Comparison of ENCODE assay signal across 8 cellular contexts in the genomic region with DNA sequence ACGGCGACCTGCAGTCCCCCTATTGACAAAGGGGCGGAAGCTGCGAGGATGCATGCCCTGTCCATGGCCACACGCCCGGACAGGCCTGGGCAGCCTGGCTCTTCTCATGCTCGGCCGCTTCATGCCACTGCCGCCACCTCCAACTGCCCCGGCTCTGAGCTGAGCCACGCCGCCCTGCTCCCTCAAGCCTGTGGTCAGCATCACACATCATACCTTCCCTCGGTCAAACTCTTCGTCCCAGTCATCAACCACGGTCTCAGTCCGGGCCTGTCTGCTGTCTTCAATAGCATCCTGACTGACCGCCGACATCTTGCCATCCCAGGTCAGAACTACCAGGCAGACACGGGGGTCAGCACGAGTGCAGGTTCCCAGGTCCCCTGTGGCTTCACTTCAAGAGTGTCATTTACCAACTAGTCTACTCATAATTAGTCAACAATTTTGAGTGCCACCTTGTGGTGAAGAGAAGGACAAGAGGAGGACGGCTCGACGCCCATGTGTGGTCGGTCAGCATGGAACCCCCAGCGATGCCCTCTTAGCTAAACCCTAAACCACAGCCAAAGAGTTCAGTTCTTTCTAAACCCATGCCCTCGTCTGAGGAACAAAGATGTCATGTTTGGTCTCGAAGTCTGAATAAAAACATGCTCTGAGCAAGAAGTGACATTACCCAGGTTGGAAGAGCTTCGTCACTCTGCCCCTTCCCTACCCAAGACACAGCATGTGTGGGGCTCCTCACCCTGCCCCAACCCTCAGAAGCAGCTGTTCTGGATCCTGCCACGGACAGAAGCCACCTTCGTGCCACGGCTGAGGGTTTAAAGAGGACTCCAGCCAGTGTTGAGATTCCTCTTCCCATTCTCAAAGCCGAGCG. TPM values are rescaled to one million over a fixed set of nuclear protein-coding genes. Genes with fewer than 3 reads are reported as not detected.
DNase-seq lines count a peak whose midpoint lies in the region; ATAC-seq, FAIRE-seq and TF ChIP-seq lines count a peak whose summit lies in the region.

No MANE protein-coding gene starts in this region.

- peak overlapping the region; percentile 86 for H3K27ac Mint-ChIP-seq in activated CD4-positive, alpha-beta memory T cell treated with anti-CD3 and anti-CD28 coated beads, Interleukin-2, amount 10 ng/mL, durations not matched to agents 7 days and 5 days
- H3K27ac Mint-ChIP-seq in stimulated activated naive CD8-positive, alpha-beta T cell treated with anti-CD3 and anti-CD28 coated beads, Interleukin-15, Interleukin-2, amounts not matched to agents 100 ng/mL and 50 ng/mL, for 24 hours, result peak overlapping the region; percentile 84

- no peak for DNase-seq in GM19239 (ENCODE audit: insufficient read length, low spot score)
- no peak for DNase-seq in activated CD4-positive, alpha-beta memory T cell treated with anti-CD3 and anti-CD28 coated beads, Interleukin-2, amount 10 ng/mL, durations not matched to agents 7 days and 5 days
- no peak for DNase-seq in heart right ventricle
- no peak for DNase-seq in KG1 (lab: John Stamatoyannopoulos, UW)
- no peak for DNase-seq in NCI-H2171 treated with DMSO at 0.1 percent for 48 hours (lab: John Stamatoyannopoulos, UW)

- H3K36me3 ChIP-seq in BLaER1 (peaks cover 77% of the 10 kb centered on the region), heart right ventricle (peaks cover 0 to 96% (median 49%) of the 10 kb centered on the region in 9 donors)

- FAIRE-seq in GM19239 (lab: Jason Lieb, UNC), result peak; percentile 8

- no peaks in the 10 kb centered on the region for H3K27me3 ChIP-seq in BLaER1
- H3K27me3 ChIP-seq in heart right ventricle, result no peaks in the 10 kb centered on the region

- H3K9ac ChIP-seq in BLaER1, result no peak overlapping the region

- H3K4me2 ChIP-seq in BLaER1, result 0 out of 2 replicates have a peak overlapping the region, but pooled peaks have one; percentile 10

- H3K4me1 Mint-ChIP-seq in activated CD4-positive, alpha-beta memory T cell treated with anti-CD3 and anti-CD28 coated beads, Interleukin-2, amount 10 ng/mL, durations not matched to agents 7 days and 5 days, result peaks cover 77% of the 10 kb centered on the region
- peaks cover 38% of the 10 kb centered on the region for H3K4me1 Mint-ChIP-seq in stimulated activated naive CD8-positive, alpha-beta T cell treated with anti-CD3 and anti-CD28 coated beads, Interleukin-15, Interleukin-2, amounts not matched to agents 100 ng/mL and 50 ng/mL, for 24 hours (ENCODE audit: low read depth)

- peak in 8 of 9 donors; percentile 24 to 63 (median 56) for TF ChIP-seq CTCF in heart right ventricle (IDR thresholded peaks at IDR 0.05)

- intact Hi-C loops in heart right ventricle (cut with DNase I), result loop anchor here in 9 of 10 donors (1.0 to 10.0 kb wide), 6 partner anchors 82 to 304 kb away; no protein-coding TSS in a partner anchor

- H3K27ac ChIP-seq in BLaER1 (no peak overlapping the region), heart right ventricle (no peak overlapping the region)

- H3K9me3 ChIP-seq in BLaER1 (no peaks in the 10 kb centered on the region), heart right ventricle (no peaks in the 10 kb centered on the region)

- peak overlapping the region; percentile 37 for H3K4me3 Mint-ChIP-seq in activated CD4-positive, alpha-beta memory T cell treated with anti-CD3 and anti-CD28 coated beads, Interleukin-2, amount 10 ng/mL, durations not matched to agents 7 days and 5 days
- H3K4me3 Mint-ChIP-seq in stimulated activated naive CD8-positive, alpha-beta T cell treated with anti-CD3 and anti-CD28 coated beads, Interleukin-15, Interleukin-2, amounts not matched to agents 100 ng/mL and 50 ng/mL, for 24 hours, result no peak overlapping the region

- H3K4me1 ChIP-seq in BLaER1, result peaks cover 92% of the 10 kb centered on the region
- peaks cover 3 to 39% (median 26%) of the 10 kb centered on the region in 9 donors for H3K4me1 ChIP-seq in heart right ventricle

- ATAC-seq in heart right ventricle, result peak in 6 of 8 donors; percentile 18 to 44 (median 30)
- ATAC-seq in HG02763 (IDR thresholded peaks at IDR 0.05; ENCODE audit: unreplicated experiment), result no peak

- WGBS in heart right ventricle, 2 donors, result 77 to 82% methylated on average over 33 of the region's 33 CpGs

- H3K9me3 Mint-ChIP-seq in activated CD4-positive, alpha-beta memory T cell treated with anti-CD3 and anti-CD28 coated beads, Interleukin-2, amount 10 ng/mL, durations not matched to agents 7 days and 5 days, result no peaks in the 10 kb centered on the region
- no peaks in the 10 kb centered on the region for H3K9me3 Mint-ChIP-seq in stimulated activated naive CD8-positive, alpha-beta T cell treated with anti-CD3 and anti-CD28 coated beads, Interleukin-15, Interleukin-2, amounts not matched to agents 100 ng/mL and 50 ng/mL, for 24 hours

- no peaks in the 10 kb centered on the region for H3K27me3 Mint-ChIP-seq in activated CD4-positive, alpha-beta memory T cell treated with anti-CD3 and anti-CD28 coated beads, Interleukin-2, amount 10 ng/mL, durations not matched to agents 7 days and 5 days
- no peaks in the 10 kb centered on the region for H3K27me3 Mint-ChIP-seq in stimulated activated naive CD8-positive, alpha-beta T cell treated with anti-CD3 and anti-CD28 coated beads, Interleukin-15, Interleukin-2, amounts not matched to agents 100 ng/mL and 50 ng/mL, for 24 hours

- CTCF ChIA-PET in activated CD4-positive, alpha-beta memory T cell treated with anti-CD3 and anti-CD28 coated beads, Interleukin-2, amount 10 ng/mL, durations not matched to agents 7 days and 5 days (lab: Charles Lee), result interaction anchor here (0.8 to 2.3 kb wide), 7 partner anchors 8 to 302 kb away, joined by 3 to 10 read pairs (median 4); no protein-coding TSS in a partner anchor

- H3K4me3 ChIP-seq in BLaER1, result no peak overlapping the region
- H3K4me3 ChIP-seq in heart right ventricle, result no peak overlapping the region

- POLR2A ChIA-PET in activated CD4-positive, alpha-beta memory T cell treated with anti-CD3 and anti-CD28 coated beads, Interleukin-2, amount 10 ng/mL, durations not matched to agents 7 days and 5 days (lab: Charles Lee), result interaction anchor here (0.8 to 2.4 kb wide), 5 partner anchors 10 to 91 kb away, joined by 3 to 16 read pairs (median 5); no protein-coding TSS in a partner anchor

- H3K36me3 Mint-ChIP-seq in activated CD4-positive, alpha-beta memory T cell treated with anti-CD3 and anti-CD28 coated beads, Interleukin-2, amount 10 ng/mL, durations not matched to agents 7 days and 5 days (ENCODE audit: low read depth), result peaks cover 87% of the 10 kb centered on the region
- peaks cover 84% of the 10 kb centered on the region for H3K36me3 Mint-ChIP-seq in stimulated activated naive CD8-positive, alpha-beta T cell treated with anti-CD3 and anti-CD28 coated beads, Interleukin-15, Interleukin-2, amounts not matched to agents 100 ng/mL and 50 ng/mL, for 24 hours (ENCODE audit: low read depth)

- peaks cover 77% of the 10 kb centered on the region for H4K20me1 ChIP-seq in BLaER1

RNA-seq across cellular contexts. Expression of gene CYTH1, which starts 16.9 kb away (rescaled TPM):
- 100 to 1,000 TPM; 288 to 309 TPM for total RNA-seq in activated CD4-positive, alpha-beta memory T cell treated with anti-CD3 and anti-CD28 coated beads, Interleukin-2, amount 10 ng/mL, durations not matched to agents 7 days and 5 days
- total RNA-seq in heart right ventricle, result 10 to 100 TPM; 23.5 to 46.9 (median 34.8) TPM
- polyA plus RNA-seq in heart right ventricle, result 10 to 100 TPM; 22.3 to 31.5 TPM

RNA-seq across cellular contexts. Expression of gene USP36, which starts 41.7 kb away (rescaled TPM):
- 10 to 100 TPM; 95.4 to 96.8 TPM for total RNA-seq in activated CD4-positive, alpha-beta memory T cell treated with anti-CD3 and anti-CD28 coated beads, Interleukin-2, amount 10 ng/mL, durations not matched to agents 7 days and 5 days
- total RNA-seq in heart right ventricle, result 10 to 100 TPM; 20.1 to 28.8 (median 24.9) TPM
- polyA plus RNA-seq in heart right ventricle, result 10 to 100 TPM; 10.0 to 15.4 TPM

Comparison
In these comparisons a context has a peak if more than half of its experiments do, and no peak if none do; other contexts are left out.
1. RNA of gene CYTH1, which starts 16.9 kb away (total RNA-seq): 288 to 309 TPM in activated CD4-positive, alpha-beta memory T cell treated with anti-CD3 and anti-CD28 coated beads, Interleukin-2, amount 10 ng/mL, durations not matched to agents 7 days and 5 days; 23.5 to 46.9 TPM in heart right ventricle; every median in the first group is over 4 times any median in the second.